Comparison of ENCODE assay signal across 32 cellular contexts in genomic region chr19:43452517-43453045, GRCh38. TPM values are rescaled to one million over a fixed set of nuclear protein-coding genes. Genes with fewer than 3 reads are reported as not detected.
DNase-seq lines count a peak whose midpoint lies in the region; ATAC-seq, FAIRE-seq and TF ChIP-seq lines count a peak whose summit lies in the region.
"Had no signal": no experiment of that assay in that cellular context is flagged by ENCODE, and none has a peak within 500 bp of the region (broad histone marks: within the 10 kb centered on the region; RNA-seq: fewer than 3 reads in every experiment).

No MANE protein-coding gene starts in this region.

- H3K4me1 ChIP-seq in CD4-positive, alpha-beta memory T cell (ENCODE audit: insufficient read depth, low read length): peaks cover 6% of the 10 kb centered on the region
- H3K4me1 ChIP-seq in keratinocyte (ENCODE audit: control insufficient read depth, extremely low read depth, insufficient read depth, low read length): peaks cover 25% of the 10 kb centered on the region

- H3K9ac ChIP-seq in keratinocyte (ENCODE audit: control insufficient read depth, extremely low read depth, insufficient read depth, low read length): no peak overlapping the region
- H3K9ac ChIP-seq: BLaER1 treated with 17β-estradiol and CSF1 and Interleukin-3, amounts not matched to agents 10 nM and 100 nM had no signal

- H2AFZ ChIP-seq in keratinocyte (ENCODE audit: control insufficient read depth, low read length): peak overlapping the region; percentile 20

- H3K9me3 ChIP-seq in CD4-positive, alpha-beta memory T cell (ENCODE audit: control insufficient read depth in 1 of 2, low read length in 2 of 2): no peaks in the 10 kb centered on the region
- peaks cover 5% of the 10 kb centered on the region for H3K9me3 ChIP-seq in keratinocyte (ENCODE audit: control insufficient read depth, low read depth, low read length)

- peak overlapping the region; percentile 39 for H3K4me2 ChIP-seq in keratinocyte (ENCODE audit: control insufficient read depth, extremely low read depth, insufficient read depth, low read depth, low read length)

- H3K36me3 Mint-ChIP-seq in CD4-positive, alpha-beta memory T cell: peaks cover 0 to 4% of the 10 kb centered on the region in 2 donors
- H3K36me3 Mint-ChIP-seq in activated T-helper 17 cell treated with anti-CD3 and anti-CD28 coated beads, Interleukin-2, amount 50 U/mL, for 72 hours (ENCODE audit: low read depth): no peaks in the 10 kb centered on the region

- H3K4me3 Mint-ChIP-seq in CD4-positive, alpha-beta memory T cell: no peak overlapping the region
- no peak overlapping the region for H3K4me3 Mint-ChIP-seq in activated T-helper 17 cell treated with anti-CD3 and anti-CD28 coated beads, Interleukin-2, amount 50 U/mL, for 72 hours
- H3K4me3 Mint-ChIP-seq: CD4-positive, alpha-beta T cell had no signal

- DNase-seq in CD4-positive, alpha-beta memory T cell: no peak
- peak; percentile 55 for DNase-seq in RWPE1 (ENCODE audit: low spot score)
- peak; percentile 96 for DNase-seq in epithelial cell of esophagus (ENCODE audit: low read depth)
- no peak for DNase-seq in keratinocyte (ENCODE audit: low read depth, low spot score)
- no peak for DNase-seq in GM13977 (ENCODE audit: low spot score)
- DNase-seq in NCI-H446 (lab: John Stamatoyannopoulos, UW): no peak
- DNase-seq in NCI-H128 (lab: John Stamatoyannopoulos, UW; ENCODE audit: unreplicated experiment): no peak
- DNase-seq: CD4-positive, alpha-beta T cell; COR-L47; DMS53; HCEC 1CT; Kasumi-1; MV-4-11; NCI-H1105; NCI-H146; NCI-H1930; NCI-H2107; NCI-H524 treated with DMSO at 0.1 percent for 48 hours; NCI-H82; NK-92 treated with Interleukin-12 subunit alpha and Interleukin-12 subunit beta, amount 100 ng/mL, for 24 hours; PC-3; Right ventricle myocardium superior had no signal

- peak overlapping the region in 4 of 7 donors; percentile 5 to 78 (median 56) for H3K27ac Mint-ChIP-seq in CD4-positive, alpha-beta memory T cell
- H3K27ac Mint-ChIP-seq in activated T-helper 17 cell treated with anti-CD3 and anti-CD28 coated beads, Interleukin-2, amount 50 U/mL, for 72 hours: no peak overlapping the region
- H3K27ac Mint-ChIP-seq: CD4-positive, alpha-beta T cell had no signal

- peaks cover 0 to 13% (median 13%) of the 10 kb centered on the region in 4 donors for H3K4me1 Mint-ChIP-seq in CD4-positive, alpha-beta memory T cell
- H3K4me1 Mint-ChIP-seq in activated T-helper 17 cell treated with anti-CD3 and anti-CD28 coated beads, Interleukin-2, amount 50 U/mL, for 72 hours: peaks cover 15% of the 10 kb centered on the region

- intact Hi-C loops in CD4-positive, alpha-beta memory T cell (cut with micrococcal nuclease): no loop called here

- dilution Hi-C loops in keratinocyte (cut with MboI; ENCODE audit: extremely low pct_ligation_motif_present, low sequenced_read_pairs): no loop called here

- H3K4me3 ChIP-seq in CD4-positive, alpha-beta memory T cell (ENCODE audit: low read length in 2 of 2): no peak overlapping the region
- H3K4me3 ChIP-seq in epithelial cell of esophagus (ENCODE audit: low read length) (no peak overlapping the region), keratinocyte (ENCODE audit: control insufficient read depth in 2 of 3, extremely low read depth in 1 of 3, insufficient read depth in 2 of 3, low read depth in 1 of 3, low read length in 3 of 3) (no peak overlapping the region)
- H3K4me3 ChIP-seq: BLaER1 treated with 17β-estradiol and CSF1 and Interleukin-3, amounts not matched to agents 10 nM and 100 nM had no signal

- no peaks in the 10 kb centered on the region for H3K79me2 ChIP-seq in keratinocyte (ENCODE audit: control insufficient read depth, insufficient read depth, low read length)

- FAIRE-seq in keratinocyte (lab: Jason Lieb, UNC): peak; percentile 77
- FAIRE-seq: A204.1, H1 had no signal

- H3K27ac ChIP-seq in CD4-positive, alpha-beta memory T cell (ENCODE audit: low read depth, low read length): no peak overlapping the region
- no peak overlapping the region for H3K27ac ChIP-seq in RWPE1
- H3K27ac ChIP-seq in keratinocyte (ENCODE audit: control insufficient read depth, insufficient read depth, low read length): peak overlapping the region; percentile 29
- H3K27ac ChIP-seq: BLaER1 treated with 17β-estradiol and CSF1 and Interleukin-3, amounts not matched to agents 10 nM and 100 nM had no signal

- in situ Hi-C loops in GM13977 (cut with MboI; ENCODE audit: low pct_unique_long_range_greater_than_20kb, low sequenced_read_pairs, unreplicated experiment): no loop called here

- no peaks in the 10 kb centered on the region for H3K36me3 ChIP-seq in CD4-positive, alpha-beta memory T cell (ENCODE audit: insufficient read depth, low read length)
- H3K36me3 ChIP-seq in keratinocyte (ENCODE audit: control insufficient read depth in 2 of 2, extremely low read depth in 1 of 2, insufficient read depth in 2 of 2, low read length in 2 of 2): no peaks in the 10 kb centered on the region
- H3K36me3 ChIP-seq: BLaER1 treated with 17β-estradiol and CSF1 and Interleukin-3, amounts not matched to agents 10 nM and 100 nM had no signal

- peaks cover 0 to 5% (median 0%) of the 10 kb centered on the region in 8 donors for H3K9me3 Mint-ChIP-seq in CD4-positive, alpha-beta memory T cell
- peaks cover 5% of the 10 kb centered on the region for H3K9me3 Mint-ChIP-seq in activated T-helper 17 cell treated with anti-CD3 and anti-CD28 coated beads, Interleukin-2, amount 50 U/mL, for 72 hours
- H3K9me3 Mint-ChIP-seq: CD4-positive, alpha-beta T cell had no signal

- CTCF ChIA-PET in CD4-positive, alpha-beta memory T cell (lab: Charles Lee; ENCODE audit: partially characterized antibody): interaction anchor here (2.1 to 14.8 kb wide), 2 partner anchors 21 to 68 kb away, joined by 13 to 413 read pairs; no protein-coding TSS in a partner anchor
- CTCF ChIA-PET in RWPE1 (lab: Yijun Ruan, JAX): no interaction called here

- H3K27me3 ChIP-seq in CD4-positive, alpha-beta memory T cell (ENCODE audit: insufficient read depth, low read length): no peaks in the 10 kb centered on the region
- no peaks in the 10 kb centered on the region for H3K27me3 ChIP-seq in keratinocyte (ENCODE audit: control insufficient read depth, extremely low read depth, insufficient read depth, low read length)
- H3K27me3 ChIP-seq: BLaER1 treated with 17β-estradiol and CSF1 and Interleukin-3, amounts not matched to agents 10 nM and 100 nM had no signal

- no peak for ATAC-seq in activated T-helper 17 cell treated with anti-CD3 and anti-CD28 coated beads, Interleukin-2, amount 50 U/mL, for 72 hours (replicated peaks)
- ATAC-seq: PC-3 had no signal

- POLR2A ChIA-PET in CD4-positive, alpha-beta memory T cell (lab: Charles Lee; ENCODE audit: partially characterized antibody): no interaction called here
- POLR2A ChIA-PET in RWPE1 (lab: Yijun Ruan, JAX; ENCODE audit: low non-redundant PET): no interaction called here

- no peak for TF ChIP-seq CTCF in RWPE1 (conservative IDR thresholded peaks at IDR 0.05; ENCODE audit: low read depth)
- no peak for TF ChIP-seq CTCF in epithelial cell of esophagus (IDR thresholded peaks at IDR 0.05; ENCODE audit: insufficient read depth, low read depth, low read length, missing control alignments)
- no peak for TF ChIP-seq CTCF in keratinocyte (optimal IDR thresholded peaks at IDR 0.05 in 1 of 3, IDR thresholded peaks at IDR 0.05 in 1 of 3, conservative IDR thresholded peaks at IDR 0.05 in 1 of 3; ENCODE audit: extremely low read depth in 1 of 3, insufficient read depth in 2 of 3, low read length in 3 of 3)
- no peak for TF ChIP-seq CTCF in GM13977 (IDR thresholded peaks at IDR 0.05; ENCODE audit: extremely low read depth, insufficient read depth, missing control alignments)

- H3K9me1 ChIP-seq in keratinocyte (ENCODE audit: control insufficient read depth, extremely low read depth, insufficient read depth, low read length): no peaks in the 10 kb centered on the region

- H3K27me3 Mint-ChIP-seq in CD4-positive, alpha-beta memory T cell: no peaks in the 10 kb centered on the region
- no peaks in the 10 kb centered on the region for H3K27me3 Mint-ChIP-seq in activated T-helper 17 cell treated with anti-CD3 and anti-CD28 coated beads, Interleukin-2, amount 50 U/mL, for 72 hours
- H3K27me3 Mint-ChIP-seq: CD4-positive, alpha-beta T cell had no signal

- H4K20me1 ChIP-seq in keratinocyte (ENCODE audit: control insufficient read depth, extremely low read depth, insufficient read depth, low read length): no peaks in the 10 kb centered on the region
- H4K20me1 ChIP-seq: BLaER1 treated with 17β-estradiol and CSF1 and Interleukin-3, amounts not matched to agents 10 nM and 100 nM had no signal

RNA-seq across cellular contexts. Expression of gene LYPD3, which starts 12.8 kb away (rescaled TPM):
- total RNA-seq in CD4-positive, alpha-beta memory T cell: 1 to 10 TPM; 3.3 to 3.7 TPM
- 1 to 10 TPM; 4.4 to 5.9 TPM for polyA plus RNA-seq in CD4-positive, alpha-beta memory T cell
- polyA plus RNA-seq in keratinocyte: 163 to 303 TPM (median 166 TPM) in 3 replicates
- 170 TPM for polyA plus RNA-seq in keratinocyte (2011; ENCODE audit: low read depth)
- 74.3 and 111 TPM in 2 replicates for polyA plus RNA-seq in keratinocyte (2011; cell fraction: cytosol; rRNA removed)
- polyA plus RNA-seq in keratinocyte (2011; cell fraction: nucleus; rRNA removed): 507 and 546 TPM in 2 replicates
- polyA plus RNA-seq in keratinocyte (2012; ENCODE audit: low replicate concordance): 196 and 682 TPM in 2 replicates
- polyA minus RNA-seq in keratinocyte: 74.7 to 199 TPM (median 145 TPM) in 3 replicates
- 127 TPM for polyA minus RNA-seq in keratinocyte (2011; cell fraction: cytosol; rRNA and poly(A)+ RNA removed)
- 228 and 253 TPM in 2 replicates for polyA minus RNA-seq in keratinocyte (2011; cell fraction: nucleus; rRNA and poly(A)+ RNA removed)
- total RNA-seq in activated T-helper 17 cell treated with anti-CD3 and anti-CD28 coated beads, Interleukin-2, amount 50 U/mL, for 72 hours: 1 to 10 TPM; 1.0 to 3.0 TPM
- total RNA-seq: G401 had no signal

RNA-seq across cellular contexts. Expression of gene TEX101, which starts 37.9 kb away (rescaled TPM):
- total RNA-seq in CD4-positive, alpha-beta memory T cell: not detected
- not detected for polyA plus RNA-seq in CD4-positive, alpha-beta memory T cell
- 0.18 TPM in 1 of 3 replicates, not detected in the others for polyA plus RNA-seq in keratinocyte
- 1.5 TPM for polyA plus RNA-seq in keratinocyte (2011; ENCODE audit: low read depth)
- polyA plus RNA-seq in keratinocyte (2011; cell fraction: cytosol; rRNA removed): 0.11 TPM in 1 of 2 replicates, not detected in the other
- polyA plus RNA-seq in keratinocyte (2011; cell fraction: nucleus; rRNA removed): 0.15 and 0.23 TPM in 2 replicates
- 1.4 TPM in 1 of 2 replicates, not detected in the other for polyA plus RNA-seq in keratinocyte (2012; ENCODE audit: low replicate concordance)
- polyA minus RNA-seq in keratinocyte: not detected in 3 replicates
- polyA minus RNA-seq in keratinocyte (2011; cell fraction: cytosol; rRNA and poly(A)+ RNA removed): not detected
- not detected in 2 replicates for polyA minus RNA-seq in keratinocyte (2011; cell fraction: nucleus; rRNA and poly(A)+ RNA removed)
- not detected for total RNA-seq in activated T-helper 17 cell treated with anti-CD3 and anti-CD28 coated beads, Interleukin-2, amount 50 U/mL, for 72 hours
- total RNA-seq: CD4-positive, alpha-beta T cell; Daoy; H1; HT-29; M059J; PC-3; Right ventricle myocardium superior; SK-MEL-5 had no signal
- polyA plus RNA-seq: AG04450 had no signal

RNA-seq across cellular contexts. Expression of gene PHLDB3, which starts 52.0 kb away (rescaled TPM):
- 10 to 100 TPM; 36.9 to 47.3 TPM for total RNA-seq in CD4-positive, alpha-beta memory T cell
- polyA plus RNA-seq in CD4-positive, alpha-beta memory T cell: 1 to 10 TPM; 1.3 to 5.5 TPM
- 6.1 to 9.8 TPM (median 6.7 TPM) in 3 replicates for polyA plus RNA-seq in keratinocyte
- polyA plus RNA-seq in keratinocyte (2011; ENCODE audit: low read depth): 33.2 TPM
- 3.1 and 8.6 TPM in 2 replicates for polyA plus RNA-seq in keratinocyte (2011; cell fraction: cytosol; rRNA removed)
- 18.6 and 24.0 TPM in 2 replicates for polyA plus RNA-seq in keratinocyte (2011; cell fraction: nucleus; rRNA removed)
- polyA plus RNA-seq in keratinocyte (2012; ENCODE audit: low replicate concordance): 7.2 and 32.9 TPM in 2 replicates
- 4.3 to 7.6 TPM (median 6.4 TPM) in 3 replicates for polyA minus RNA-seq in keratinocyte
- 12.3 TPM for polyA minus RNA-seq in keratinocyte (2011; cell fraction: cytosol; rRNA and poly(A)+ RNA removed)
- 16.4 and 21.0 TPM in 2 replicates for polyA minus RNA-seq in keratinocyte (2011; cell fraction: nucleus; rRNA and poly(A)+ RNA removed)
- total RNA-seq in activated T-helper 17 cell treated with anti-CD3 and anti-CD28 coated beads, Interleukin-2, amount 50 U/mL, for 72 hours: 10 to 100 TPM; 16.7 to 25.5 TPM

Comparison
In these comparisons a context has a peak if more than half of its experiments do, and no peak if none do; other contexts are left out.
1. DNase-seq: peak in RWPE1 (single experiment) and epithelial cell of esophagus (single experiment); none in CD4-positive, alpha-beta memory T cell (0 of 5), keratinocyte (single experiment), GM13977 (single experiment), NCI-H446 (0 of 2) and NCI-H128 (single experiment).